Comparison of ENCODE assay signal across 7 cellular contexts in genomic region chr14:56667293-56667692, GRCh38.
DNase-seq lines count a peak whose midpoint lies in the region; ATAC-seq, FAIRE-seq and TF ChIP-seq lines count a peak whose summit lies in the region.
"Not testable (repeated sequence)": the region's sequence is repeated elsewhere in the genome, so short reads cannot be mapped to it uniquely, and the experiment has no call there.

No MANE protein-coding gene starts in this region.

- not testable (repeated sequence) for TF ChIP-seq CTCF in RWPE2 (IDR thresholded peaks at IDR 0.05; ENCODE audit: poor library complexity, severe bottlenecking); endodermal cell (conservative IDR thresholded peaks at IDR 0.05); hepatocyte (IDR thresholded peaks at IDR 0.05; ENCODE audit: poor library complexity); keratinocyte (optimal IDR thresholded peaks at IDR 0.05 in 1 of 3, IDR thresholded peaks at IDR 0.05 in 1 of 3, conservative IDR thresholded peaks at IDR 0.05 in 1 of 3; ENCODE audit: extremely low read depth in 1 of 3, insufficient read depth in 2 of 3, low read length in 3 of 3); type B pancreatic cell (conservative IDR thresholded peaks at IDR 0.05)

- peaks cover 13% of the 10 kb centered on the region for H3K9me3 Mint-ChIP-seq in endodermal cell
- H3K9me3 Mint-ChIP-seq in type B pancreatic cell: not testable (repeated sequence)

- not testable (repeated sequence) for H3K4me2 ChIP-seq in hepatocyte; keratinocyte (ENCODE audit: control insufficient read depth, extremely low read depth, insufficient read depth, low read depth, low read length)

- H3K4me1 Mint-ChIP-seq in endodermal cell: peaks cover 37% of the 10 kb centered on the region
- H3K4me1 Mint-ChIP-seq in type B pancreatic cell (ENCODE audit: unreplicated experiment): not testable (repeated sequence)

- H3K9me3 ChIP-seq in RWPE2 (ENCODE audit: severe bottlenecking); hepatocyte (ENCODE audit: low read depth); keratinocyte (ENCODE audit: control insufficient read depth, low read depth, low read length): not testable (repeated sequence)
- H3K9me3 ChIP-seq in endodermal cell (ENCODE audit: control insufficient read depth, low read length): peaks cover 10% of the 10 kb centered on the region

- H3K36me3 ChIP-seq in RWPE2 (ENCODE audit: low read depth); endodermal cell (ENCODE audit: control insufficient read depth, insufficient read depth, low read length); hepatocyte (replicated peaks; ENCODE audit: insufficient read depth, low read depth); keratinocyte (ENCODE audit: control insufficient read depth in 2 of 2, extremely low read depth in 1 of 2, insufficient read depth in 2 of 2, low read length in 2 of 2): not testable (repeated sequence)

- H3K27ac ChIP-seq in RWPE2 (ENCODE audit: poor library complexity, severe bottlenecking) (peak overlapping the region; percentile 20), hepatocyte (peak overlapping the region; percentile 84), keratinocyte (ENCODE audit: control insufficient read depth, insufficient read depth, low read length) (peak overlapping the region; percentile 29)
- not testable (repeated sequence) for H3K27ac ChIP-seq in endodermal cell (ENCODE audit: low read depth, low read length)

- not testable (repeated sequence) for H3K27me3 ChIP-seq in RWPE2 (ENCODE audit: insufficient read depth, poor library complexity, severe bottlenecking); endodermal cell (ENCODE audit: control insufficient read depth, insufficient read depth, low read length, poor library complexity, severe bottlenecking); hepatocyte; keratinocyte (ENCODE audit: control insufficient read depth, extremely low read depth, insufficient read depth, low read length)

- not testable (repeated sequence) for H3K9me1 ChIP-seq in keratinocyte (ENCODE audit: control insufficient read depth, extremely low read depth, insufficient read depth, low read length)

- not testable (repeated sequence) for H3K4me3 Mint-ChIP-seq in endodermal cell, type B pancreatic cell

- not testable (repeated sequence) for H3K79me2 ChIP-seq in hepatocyte; keratinocyte (ENCODE audit: control insufficient read depth, insufficient read depth, low read length)

- not testable (repeated sequence) for ATAC-seq in RWPE2 (ENCODE audit: low read depth)

- DNase-seq in DMS53 (lab: John Stamatoyannopoulos, UW): peak; percentile 37
- DNase-seq in HTR-8/SVneo (ENCODE audit: insufficient read length, low spot score); RWPE2 (ENCODE audit: low spot score); endodermal cell; hepatocyte (ENCODE audit: low spot score); keratinocyte (ENCODE audit: low read depth, low spot score); type B pancreatic cell (ENCODE audit: extremely low spot score, unreplicated experiment): not testable (repeated sequence)

- dilution Hi-C loops in keratinocyte (cut with MboI; ENCODE audit: extremely low pct_ligation_motif_present, low sequenced_read_pairs): not testable (repeated sequence)

- not testable (repeated sequence) for H3K27me3 Mint-ChIP-seq in endodermal cell (ENCODE audit: insufficient read depth); type B pancreatic cell

- not testable (repeated sequence) for H3K9me2 ChIP-seq in hepatocyte (replicated peaks; ENCODE audit: insufficient read depth)

- not testable (repeated sequence) for H4K20me1 ChIP-seq in hepatocyte (ENCODE audit: insufficient read depth, poor library complexity, severe bottlenecking); keratinocyte (ENCODE audit: control insufficient read depth, extremely low read depth, insufficient read depth, low read length)

- not testable (repeated sequence) for H3K4me3 ChIP-seq in RWPE2 (ENCODE audit: severe bottlenecking); hepatocyte; keratinocyte (ENCODE audit: control insufficient read depth in 2 of 3, extremely low read depth in 1 of 3, insufficient read depth in 2 of 3, low read depth in 1 of 3, low read length in 3 of 3)
- peak overlapping the region; percentile 69 for H3K4me3 ChIP-seq in endodermal cell (ENCODE audit: low read length)

- H3K4me1 ChIP-seq in RWPE2 (ENCODE audit: insufficient read depth, poor library complexity, severe bottlenecking) (peaks cover 13% of the 10 kb centered on the region), hepatocyte (ENCODE audit: insufficient read depth) (peaks cover 15% of the 10 kb centered on the region), keratinocyte (ENCODE audit: control insufficient read depth, extremely low read depth, insufficient read depth, low read length) (peaks cover 15% of the 10 kb centered on the region)
- H3K4me1 ChIP-seq in endodermal cell (ENCODE audit: control insufficient read depth, insufficient read depth, low read length): not testable (repeated sequence)

- not testable (repeated sequence) for H3K36me3 Mint-ChIP-seq in endodermal cell (ENCODE audit: low read depth)
- peaks cover 15% of the 10 kb centered on the region for H3K36me3 Mint-ChIP-seq in type B pancreatic cell

- FAIRE-seq in HTR-8/SVneo (lab: Jason Lieb, UNC): peak; percentile 42
- FAIRE-seq in keratinocyte (lab: Jason Lieb, UNC): not testable (repeated sequence)

- H2AFZ ChIP-seq in hepatocyte; keratinocyte (ENCODE audit: control insufficient read depth, low read length): not testable (repeated sequence)

- H3K27ac Mint-ChIP-seq in endodermal cell (peak overlapping the region; percentile 63), type B pancreatic cell (peak overlapping the region; percentile 40)

- 0% methylated on average over 1 of the region's 11 CpGs; no CpG with 5 or more reads in 1 of the 2 experiments for WGBS in endodermal cell (ENCODE audit: insufficient coverage in 1 of 2, insufficient read length in 1 of 2), 2 experiments
- 89% methylated on average over 7 of the region's 11 CpGs for WGBS in hepatocyte (ENCODE audit: low lambda C conversion rate, missing lambda C conversion rate)

- H3K9ac ChIP-seq in endodermal cell (ENCODE audit: extremely low read depth, low read length, poor library complexity, severe bottlenecking); keratinocyte (ENCODE audit: control insufficient read depth, extremely low read depth, insufficient read depth, low read length): not testable (repeated sequence)
